ENCODE assay signal across 1 cellular context in genomic region chr16:69071036-69071435, GRCh38.
TF ChIP-seq lines count a peak whose summit lies in the region.

No MANE protein-coding gene starts in this region.

TF ChIP-seq in WTC11, 78 proteins besides CTCF, POLR2A, EP300 and RAD21 (continued from another document):
- TF ChIP-seq ZNF425 (CRISPR knock-in tag; conservative IDR thresholded peaks at IDR 0.05) (no peak), NR3C1 (CRISPR knock-in tag; conservative IDR thresholded peaks at IDR 0.05; ENCODE audit: low read depth) (no peak), JAZF1 (CRISPR knock-in tag; IDR thresholded peaks at IDR 0.05) (no peak), RELA (CRISPR knock-in tag; IDR thresholded peaks at IDR 0.05; ENCODE audit: borderline replicate concordance) (no peak), ZBTB43 (CRISPR knock-in tag; IDR thresholded peaks at IDR 0.05) (no peak), E2F1 (CRISPR knock-in tag; IDR thresholded peaks at IDR 0.05) (no peak), ZNF121 (CRISPR knock-in tag; IDR thresholded peaks at IDR 0.05) (no peak)
TF ChIP-seq in WTC11: peak in this region for 0.
